8 cellular contexts compared by ENCODE assay signal in genomic region chr19:2327773-2328400, GRCh38. TPM values are rescaled to one million over a fixed set of nuclear protein-coding genes. Genes with fewer than 3 reads are reported as not detected.
DNase-seq lines count a peak whose midpoint lies in the region; ATAC-seq and TF ChIP-seq lines count a peak whose summit lies in the region.

No MANE protein-coding gene starts in this region.

- H3K4me3 ChIP-seq in dorsolateral prefrontal cortex, result peak overlapping the region; percentile 66 to 100 (median 97)
- peak overlapping the region; percentile 93 for H3K4me3 ChIP-seq in lung

- H3K4me1 Mint-ChIP-seq in activated B cell treated with CpG ODN at 0.5 μM for 24 hours, result peaks cover 80% of the 10 kb centered on the region

- ATAC-seq in activated B cell treated with CpG ODN at 0.5 μM for 24 hours (ENCODE audit: low read depth), result peak; percentile 29
- peak; percentile 82 for ATAC-seq in lung (ENCODE audit: insufficient read depth, low FRiP score)

- CTCF ChIA-PET in activated B cell treated with CpG ODN at 0.5 μM for 24 hours (lab: Charles Lee), result no interaction called here

- POLR2A ChIA-PET in activated B cell treated with CpG ODN at 0.5 μM for 24 hours (lab: Charles Lee), result interaction anchor here (0.5 to 4.5 kb wide), 29 partner anchors 9 to 479 kb away, joined by 3 to 23 read pairs (median 3); partner anchors contain the start of genes DOT1L, GADD45B, LMNB2 and MKNK2

- intact Hi-C loops in activated B cell treated with CpG ODN at 0.5 μM for 24 hours (cut with micrococcal nuclease), result loop anchor here (5.0 kb wide), 1 partner anchor 176 kb away; the partner anchor contains the start of gene AP3D1
- intact Hi-C loops in dorsolateral prefrontal cortex (cut with DNase I), result loop anchor here (1.0 to 10.0 kb wide), 4 partner anchors 56 to 313 kb away; partner anchors contain the start of genes BTBD2 (in 1 of the 2), PLEKHJ1 (in 1 of the 2), SF3A2 (in 1 of the 2) and TIMM13 (in 1 of the 2)

- peak overlapping the region; percentile 100 for H3K4me3 Mint-ChIP-seq in activated B cell treated with CpG ODN at 0.5 μM for 24 hours

- WGBS in lung, 2 donors, result 0 to 1% methylated on average over 18 of the region's 18 CpGs

- H3K36me3 Mint-ChIP-seq in activated B cell treated with CpG ODN at 0.5 μM for 24 hours (ENCODE audit: low read depth), result peaks cover 44% of the 10 kb centered on the region

- H3K9me3 Mint-ChIP-seq in activated B cell treated with CpG ODN at 0.5 μM for 24 hours, result no peaks in the 10 kb centered on the region

- H3K27me3 Mint-ChIP-seq in activated B cell treated with CpG ODN at 0.5 μM for 24 hours, result no peaks in the 10 kb centered on the region

- DNase-seq in activated CD4-positive, CD25-positive, alpha-beta regulatory T cell treated with anti-CD3 and anti-CD28 coated beads, Interleukin-2, amount 50 U/mL, for 16 hours (ENCODE audit: low read depth, low spot score), result peak; percentile 48
- no peak for DNase-seq in activated CD4-positive, CD25-positive, alpha-beta regulatory T cell (lab: John Stamatoyannopoulos, UW)
- peak; percentile 65 for DNase-seq in NCI-H1417 treated with DMSO at 0.1 percent for 48 hours (lab: John Stamatoyannopoulos, UW)
- DNase-seq in activated B cell treated with CpG ODN at 0.5 μM for 24 hours, result no peak
- DNase-seq in dorsolateral prefrontal cortex, result peak in 1 of 10 donors; percentile 52
- peak; percentile 40 for DNase-seq in lung (ENCODE audit: low spot score)
- peak; percentile 40 to 50 for DNase-seq in stimulated activated CD8-positive, alpha-beta memory T cell treated with anti-CD3 and anti-CD28 coated beads, Interleukin-15, amount 100 ng/mL, for 48 hours (ENCODE audit: low read depth in 2 of 2)
- DNase-seq in cerebellum (ENCODE audit: low spot score), result no peak

- H3K9me3 ChIP-seq in lung (ENCODE audit: control insufficient read depth in 2 of 2, insufficient read depth in 1 of 2, low read length in 1 of 2), result no peaks in the 10 kb centered on the region

- H3K27me3 ChIP-seq in dorsolateral prefrontal cortex (no peaks in the 10 kb centered on the region), lung (ENCODE audit: control insufficient read depth, insufficient read depth) (no peaks in the 10 kb centered on the region)

- peak overlapping the region in 52 of 59 donors; percentile 21 to 93 (median 73) for H3K27ac ChIP-seq in dorsolateral prefrontal cortex
- H3K27ac ChIP-seq in lung (ENCODE audit: low read depth in 1 of 2, low read length in 1 of 2), result peak overlapping the region; percentile 69 to 86

- peaks cover 0 to 14% of the 10 kb centered on the region in 2 donors for H3K4me1 ChIP-seq in lung (ENCODE audit: control insufficient read depth in 2 of 2, insufficient read depth in 2 of 2, low read length in 2 of 2)

- peak overlapping the region; percentile 99 for H3K27ac Mint-ChIP-seq in activated B cell treated with CpG ODN at 0.5 μM for 24 hours

- TF ChIP-seq CTCF in activated B cell treated with CpG ODN at 0.5 μM for 24 hours (IDR thresholded peaks at IDR 0.05) (no peak), dorsolateral prefrontal cortex (IDR thresholded peaks at IDR 0.05 in 54 of 56, conservative IDR thresholded peaks at IDR 0.05 in 2 of 56; ENCODE audit: low read depth in 1 of 56, partially characterized antibody in 56 of 56) (no peak), lung (IDR thresholded peaks at IDR 0.05; ENCODE audit: control extremely low read depth, extremely low read depth) (no peak)

- H3K36me3 ChIP-seq in lung (ENCODE audit: control insufficient read depth in 2 of 2, insufficient read depth in 2 of 2, low read length in 2 of 2), result peaks cover 0 to 22% of the 10 kb centered on the region in 2 donors

RNA-seq across cellular contexts. Expression of gene LSM7, which starts 0.5 kb away (rescaled TPM):
- 149 and 152 TPM in 2 replicates for total RNA-seq in activated B cell treated with CpG ODN at 0.5 μM for 24 hours
- total RNA-seq in dorsolateral prefrontal cortex, result 10 to 100 TPM; 25.2 to 59.5 (median 43.2) TPM
- 10 to 100 TPM; 54.9 to 92.1 TPM for total RNA-seq in lung
- polyA plus RNA-seq in lung, result 100 to 1,000 TPM; 291 to 307 TPM
- 54.5 TPM for total RNA-seq in cerebellum

RNA-seq across cellular contexts. Expression of gene SPPL2B, which starts 0.6 kb away (rescaled TPM):
- 112 and 142 TPM in 2 replicates for total RNA-seq in activated B cell treated with CpG ODN at 0.5 μM for 24 hours
- total RNA-seq in dorsolateral prefrontal cortex, result 100 to 1,000 TPM in 7 of 120 experiments, 10 to 100 TPM in 113; 40.9 to 134 (median 70.6) TPM
- total RNA-seq in lung, result 10 to 100 TPM; 42.8 to 86.1 TPM
- 10 to 100 TPM; 34.4 to 54.8 TPM for polyA plus RNA-seq in lung
- total RNA-seq in cerebellum, result 47.3 TPM

RNA-seq across cellular contexts. Expression of gene LINGO3, which starts 19.9 kb away (rescaled TPM):
- total RNA-seq in activated B cell treated with CpG ODN at 0.5 μM for 24 hours (0.88 and 1.4 TPM in 2 replicates), dorsolateral prefrontal cortex (10 to 100 TPM in 1 of 120 experiments, 1 to 10 TPM in 119; 1.7 to 16.2 (median 4.4) TPM), lung (under 1 TPM in 1 of 2 donors, not detected in 1; 0.21 TPM), cerebellum (9.6 TPM)
- 1 to 10 TPM in 1 of 2 donors, under 1 TPM in 1; 0.10 to 1.0 TPM for polyA plus RNA-seq in lung

RNA-seq across cellular contexts. Expression of gene TMPRSS9, which starts 32.2 kb away (rescaled TPM):
- not detected in 2 replicates for total RNA-seq in activated B cell treated with CpG ODN at 0.5 μM for 24 hours
- 1 to 10 TPM in 1 of 120 experiments, under 1 TPM in 61, not detected in 58; 0.13 to 1.5 (median 0.29) TPM for total RNA-seq in dorsolateral prefrontal cortex
- under 1 TPM in 1 of 2 donors, not detected in 1; 0.09 TPM for total RNA-seq in lung
- under 1 TPM; 0.05 to 0.37 TPM for polyA plus RNA-seq in lung
- 0.36 TPM for total RNA-seq in cerebellum

RNA-seq across cellular contexts. Expression of gene PEAK3, which starts 45.9 kb away (rescaled TPM):
- 0.09 TPM in 1 of 2 replicates, not detected in the other for total RNA-seq in activated B cell treated with CpG ODN at 0.5 μM for 24 hours
- 1 to 10 TPM in 12 of 120 experiments, under 1 TPM in 101, not detected in 7; 0.16 to 1.5 (median 0.55) TPM for total RNA-seq in dorsolateral prefrontal cortex
- total RNA-seq in lung, result 1 to 10 TPM in 1 of 2 donors, under 1 TPM in 1; 0.31 to 6.7 TPM
- polyA plus RNA-seq in lung, result 1 to 10 TPM in 1 of 2 donors, under 1 TPM in 1; 0.81 to 7.4 TPM
- total RNA-seq in cerebellum, result not detected

Comparison
In these comparisons a context has a peak if more than half of its experiments do, and no peak if none do; other contexts are left out.
1. DNase-seq: peak in activated CD4-positive, CD25-positive, alpha-beta regulatory T cell treated with anti-CD3 and anti-CD28 coated beads, Interleukin-2, amount 50 U/mL, for 16 hours (single experiment), NCI-H1417 treated with DMSO at 0.1 percent for 48 hours (single experiment), lung (single experiment) and stimulated activated CD8-positive, alpha-beta memory T cell treated with anti-CD3 and anti-CD28 coated beads, Interleukin-15, amount 100 ng/mL, for 48 hours (2 of 2); none in activated CD4-positive, CD25-positive, alpha-beta regulatory T cell (0 of 4), activated B cell treated with CpG ODN at 0.5 μM for 24 hours (single experiment) and cerebellum (single experiment).